Comparison of ENCODE assay signal across 18 cellular contexts in the genomic region with DNA sequence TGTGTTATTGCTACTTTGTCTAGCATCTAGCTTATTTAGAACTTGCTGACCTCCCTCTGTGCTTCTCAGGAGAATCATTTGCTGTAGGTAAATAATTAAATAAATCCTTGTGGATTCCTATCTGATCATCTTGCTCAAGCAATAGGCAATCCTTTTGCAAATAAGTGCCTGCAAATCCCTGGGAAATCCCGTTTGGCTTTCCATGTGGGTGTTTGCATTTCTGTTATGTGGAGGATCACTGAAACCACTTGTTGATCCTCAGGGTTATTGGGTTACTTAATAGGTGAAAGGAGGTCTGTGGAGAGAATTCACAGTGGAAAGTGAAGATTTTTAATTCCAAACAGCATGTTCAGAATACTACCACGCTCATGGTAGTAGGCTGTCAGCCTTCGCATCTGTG.
"Had no signal": no experiment of that assay in that cellular context is flagged by ENCODE, and none has a peak within 500 bp of the region (broad histone marks: within the 10 kb centered on the region; RNA-seq: fewer than 3 reads in every experiment).

No MANE protein-coding gene starts in this region.

- H3K27ac ChIP-seq: adrenal gland, cardiac muscle cell, left ventricle myocardium inferior, neutrophil, parathyroid adenoma, skin epidermis, tibial artery, uterus had no signal

- H3K9me3 Mint-ChIP-seq: activated T-helper 2 cell treated with anti-CD3 and anti-CD28 coated beads, Interferon-gamma antibody, Interleukin-2, Interleukin-4, amounts not matched to agents 10 μg/mL and 5 μg/mL and 100 μg/mL, durations not matched to agents 14 hours and 24 hours and 36 hours had no signal

- H3K4me3 Mint-ChIP-seq: memory B cell, natural killer cell had no signal

- ATAC-seq: natural killer cell had no signal

- H3K27me3 ChIP-seq: adrenal gland, cardiac muscle cell, neutrophil, tibial artery, uterus had no signal

- H3K27me3 Mint-ChIP-seq: memory B cell had no signal

- H3K36me3 Mint-ChIP-seq: memory B cell, natural killer cell had no signal

- DNase-seq: activated CD4-positive, alpha-beta T cell treated with anti-CD3 and anti-CD28 coated beads, Interleukin-2, amount 50 U/mL, for 4 hours; activated naive CD4-positive, alpha-beta T cell treated with anti-CD3 and anti-CD28 coated beads, Interleukin-2, amount 50 U/mL, for 16 hours; adrenal gland; erythroblast; left ventricle myocardium inferior; natural killer cell; retina; stimulated activated CD4-positive, alpha-beta T cell treated with anti-CD3 and anti-CD28 coated beads, Interleukin-15, amount 100 ng/mL, for 24 hours; stimulated activated CD4-positive, alpha-beta T cell treated with anti-CD3 and anti-CD28 coated beads, Interleukin-4, amount 100 ng/mL, for 1 hour; stimulated activated naive CD4-positive, alpha-beta T cell; tibial artery; uterus had no signal

- H3K4me1 ChIP-seq: adrenal gland, left ventricle myocardium inferior, parathyroid adenoma, uterus had no signal

- H3K4me1 Mint-ChIP-seq: memory B cell, natural killer cell had no signal

- H3K9me3 ChIP-seq: adrenal gland, left ventricle myocardium inferior, neutrophil, tibial artery, uterus had no signal

- H3K27ac Mint-ChIP-seq: activated T-helper 2 cell treated with anti-CD3 and anti-CD28 coated beads, Interferon-gamma antibody, Interleukin-2, Interleukin-4, amounts not matched to agents 10 μg/mL and 5 μg/mL and 100 μg/mL, durations not matched to agents 14 hours and 24 hours and 36 hours; memory B cell; natural killer cell had no signal

- H3K36me3 ChIP-seq: adrenal gland, cardiac muscle cell, left ventricle myocardium inferior, neutrophil, tibial artery, uterus had no signal

- H3K4me3 ChIP-seq: adrenal gland, cardiac muscle cell, left ventricle myocardium inferior, skin epidermis, tibial artery, uterus had no signal
